Comparison of ENCODE assay signal across 8 cellular contexts in genomic region chr6:28349892-28350737, GRCh38. TPM values are rescaled to one million over a fixed set of nuclear protein-coding genes. Genes with fewer than 3 reads are reported as not detected.
DNase-seq lines count a peak whose midpoint lies in the region; ATAC-seq and FAIRE-seq lines count a peak whose summit lies in the region.

ZKSCAN3 (plus strand) TSS chr6:28349947; CDS start chr6:28359587, 9,640 bp downstream.

- H3K27me3 ChIP-seq in esophagus (ENCODE audit: control insufficient read depth in 1 of 2, insufficient read depth in 2 of 2, low read length in 2 of 2) (no peaks in the 10 kb centered on the region), mucosa of stomach (ENCODE audit: control insufficient read depth, insufficient read depth, low read length) (no peaks in the 10 kb centered on the region)

- H3K4me3 ChIP-seq in esophagus (ENCODE audit: low read depth in 1 of 2, low read length in 2 of 2) (peak within 1 kb of the TSS; percentile 71 to 99), mucosa of stomach (ENCODE audit: low read length) (peak within 1 kb of the TSS; percentile 79)

- peak; percentile 84 for ATAC-seq in GM21367 (IDR thresholded peaks at IDR 0.05; ENCODE audit: unreplicated experiment)

- H3K9me3 ChIP-seq in esophagus (ENCODE audit: control insufficient read depth in 2 of 2, insufficient read depth in 1 of 2, low read depth in 1 of 2, low read length in 1 of 2) (no peaks in the 10 kb centered on the region), mucosa of stomach (ENCODE audit: control insufficient read depth, low read length) (no peaks in the 10 kb centered on the region)

- DNase-seq in DMS 273 (lab: John Stamatoyannopoulos, UW; ENCODE audit: unreplicated experiment), result peak; percentile 92
- peak; percentile 71 for DNase-seq in HTR-8/SVneo (ENCODE audit: insufficient read length, low spot score)
- DNase-seq in OCI-M2 (lab: John Stamatoyannopoulos, UW; ENCODE audit: unreplicated experiment), result peak; percentile 67
- peak; percentile 82 for DNase-seq in activated T-cell treated with anti-CD3 and anti-CD28 coated beads for 48 hours (ENCODE audit: low read depth)
- peak; percentile 66 to 74 for DNase-seq in stimulated activated CD8-positive, alpha-beta memory T cell treated with anti-CD3 and anti-CD28 coated beads, Interleukin-7, amount 100 ng/mL, for 1 hour (ENCODE audit: low read depth in 2 of 2)

- H3K9ac ChIP-seq in mucosa of stomach (ENCODE audit: low read length), result peak within 1 kb of the TSS; percentile 79

- peak within 1 kb of the TSS; percentile 83 to 90 for H3K27ac ChIP-seq in esophagus (ENCODE audit: low read depth in 2 of 2, low read length in 1 of 2)

- H3K4me1 ChIP-seq in esophagus (ENCODE audit: control insufficient read depth in 2 of 2, insufficient read depth in 2 of 2, low read length in 1 of 2), result peaks cover 0 to 6% of the 10 kb centered on the region in 2 donors
- peaks cover 19% of the 10 kb centered on the region for H3K4me1 ChIP-seq in mucosa of stomach (ENCODE audit: control insufficient read depth, insufficient read depth, low read length)

- FAIRE-seq in HTR-8/SVneo (lab: Jason Lieb, UNC), result no peak

- no peaks in the 10 kb centered on the region for H3K36me3 ChIP-seq in esophagus (ENCODE audit: control insufficient read depth in 2 of 2, insufficient read depth in 2 of 2, low read length in 1 of 2)
- H3K36me3 ChIP-seq in mucosa of stomach (ENCODE audit: control insufficient read depth, insufficient read depth, low read length), result no peaks in the 10 kb centered on the region

- WGBS in esophagus, 2 donors, result 1% methylated on average over 30 of the region's 30 CpGs

RNA-seq across cellular contexts. Expression of gene ZKSCAN3, which starts in this region (rescaled TPM):
- polyA plus RNA-seq in esophagus, result 1 to 10 TPM in 1 of 2 donors, under 1 TPM in 1; 0.84 to 1.3 TPM

Comparison
In these comparisons a context has a peak if more than half of its experiments do, and no peak if none do; other contexts are left out.
1. Peak in every context shown above with its lines: DNase-seq, ATAC-seq, H3K4me3 ChIP-seq and H3K27ac ChIP-seq.